In the genomic region with DNA sequence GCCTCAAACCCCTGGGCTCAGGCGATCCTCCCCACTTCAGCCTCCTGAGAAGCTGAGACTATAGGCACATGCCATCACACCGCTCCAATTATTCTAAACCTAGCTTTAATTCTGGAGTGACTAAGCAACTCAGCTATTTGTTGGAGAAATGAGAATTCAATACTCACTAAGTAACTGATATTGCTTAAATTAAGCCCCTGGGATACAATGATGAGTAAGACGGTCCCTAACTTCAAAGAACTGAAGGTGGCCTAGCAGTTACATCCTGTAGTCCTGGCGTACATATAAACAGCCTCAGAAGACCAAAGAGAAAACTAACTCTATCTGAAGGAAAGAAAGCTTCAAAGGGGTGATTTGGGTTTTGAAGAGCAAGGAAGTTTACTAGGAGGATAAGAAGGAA, we compare ENCODE assay signal across 12 cellular contexts. TPM values are rescaled to one million over a fixed set of nuclear protein-coding genes. Genes with fewer than 3 reads are reported as not detected.
DNase-seq lines count a peak whose midpoint lies in the region; ATAC-seq and TF ChIP-seq lines count a peak whose summit lies in the region.
"Had no signal": no experiment of that assay in that cellular context is flagged by ENCODE, and none has a peak within 500 bp of the region (broad histone marks: within the 10 kb centered on the region; RNA-seq: fewer than 3 reads in every experiment).

No MANE protein-coding gene starts in this region.

- peak overlapping the region; percentile 85 to 88 for H3K27ac Mint-ChIP-seq in activated naive CD4-positive, alpha-beta T cell treated with anti-CD3 and anti-CD28 coated beads, Interleukin-2, amount 50 U/mL, for 72 hours

- POLR2A ChIA-PET in HEK293 (lab: Yijun Ruan, JAX): no interaction called here

- H3K27me3 ChIP-seq in mucosa of rectum (ENCODE audit: control insufficient read depth in 2 of 2, insufficient read depth in 2 of 2, low read length in 2 of 2): no peaks in the 10 kb centered on the region
- H3K27me3 ChIP-seq: upper lobe of left lung had no signal

- intact Hi-C loops in Right ventricle myocardium superior (cut with DNase I): no loop called here

- no peaks in the 10 kb centered on the region for H3K9me3 ChIP-seq in HEK293 (ENCODE audit: control insufficient read depth, insufficient read depth, low read depth, low read length)
- no peaks in the 10 kb centered on the region for H3K9me3 ChIP-seq in mucosa of rectum (ENCODE audit: control insufficient read depth in 2 of 2, low read length in 2 of 2)
- H3K9me3 ChIP-seq: upper lobe of left lung had no signal

- no peaks in the 10 kb centered on the region for H3K9me3 Mint-ChIP-seq in activated naive CD4-positive, alpha-beta T cell treated with anti-CD3 and anti-CD28 coated beads, Interleukin-2, amount 50 U/mL, for 72 hours

- H3K4me3 ChIP-seq in HEK293 (ENCODE audit: low read depth, low read length) (no peak overlapping the region), mucosa of rectum (ENCODE audit: low read length in 2 of 2) (no peak overlapping the region)
- H3K4me3 ChIP-seq: upper lobe of left lung had no signal

- no peak overlapping the region for H3K9ac ChIP-seq in mucosa of rectum (ENCODE audit: low read depth in 1 of 2, low read length in 2 of 2)

- DNase-seq in CD1c-positive myeloid dendritic cell (ENCODE audit: extremely low spot score) (peak; percentile 20), Right ventricle myocardium superior (no peak), NAMALWA (ENCODE audit: low spot score) (no peak), iPS-NIHi11 (ENCODE audit: low spot score) (no peak)
- no peak for DNase-seq in activated naive CD4-positive, alpha-beta T cell treated with anti-CD3 and anti-CD28 coated beads, Interleukin-2, amount 50 U/mL, for 72 hours (ENCODE audit: low spot score in 2 of 2)
- DNase-seq: head of caudate nucleus, retina, T1000, upper lobe of left lung had no signal

- peaks cover 7 to 44% of the 10 kb centered on the region in 2 donors for H3K36me3 Mint-ChIP-seq in activated naive CD4-positive, alpha-beta T cell treated with anti-CD3 and anti-CD28 coated beads, Interleukin-2, amount 50 U/mL, for 72 hours

- H3K36me3 ChIP-seq in HEK293 (ENCODE audit: control insufficient read depth in 2 of 2, insufficient read depth in 1 of 2, low read length in 2 of 2) (no peaks in the 10 kb centered on the region; a peak in 1 of 3 replicates), mucosa of rectum (ENCODE audit: control insufficient read depth in 2 of 2, insufficient read depth in 2 of 2, low read length in 2 of 2) (no peaks in the 10 kb centered on the region)
- H3K36me3 ChIP-seq: upper lobe of left lung had no signal

- no peak for TF ChIP-seq CTCF in HEK293 (tag by site-specific recombination; IDR thresholded peaks at IDR 0.05)

- no peak overlapping the region for H3K27ac ChIP-seq in HEK293 (ENCODE audit: extremely low read depth, low read depth, low read length)
- H3K27ac ChIP-seq in mucosa of rectum (ENCODE audit: low read depth in 2 of 2, low read length in 2 of 2): peak overlapping the region; percentile 8 to 16

- peak; percentile 46 to 78 for ATAC-seq in activated naive CD4-positive, alpha-beta T cell treated with anti-CD3 and anti-CD28 coated beads, Interleukin-2, amount 50 U/mL, for 72 hours
- no peak for ATAC-seq in Right ventricle myocardium superior (ENCODE audit: poor library complexity)
- ATAC-seq in GM18873 (IDR thresholded peaks at IDR 0.05; ENCODE audit: low FRiP score, unreplicated experiment): no peak

- CTCF ChIA-PET in HEK293 (lab: Yijun Ruan, JAX): interaction anchor here (0.7 kb wide), 1 partner anchor 23 kb away, joined by 3 read pairs; no protein-coding TSS in a partner anchor

- H3K4me1 ChIP-seq in HEK293 (ENCODE audit: control insufficient read depth, insufficient read depth, low read length) (peaks cover 21% of the 10 kb centered on the region), mucosa of rectum (ENCODE audit: control insufficient read depth in 2 of 2, insufficient read depth in 2 of 2, low read length in 2 of 2) (peaks cover 2 to 5% of the 10 kb centered on the region in 2 donors)

TF ChIP-seq in HEK293, 187 proteins besides CTCF, POLR2A, EP300 and RAD21:
- TF ChIP-seq INSM2 (tag by site-specific recombination; IDR thresholded peaks at IDR 0.05) (peak; percentile 63; the same call in 1 of the 2 replicates), SP7 (tag by site-specific recombination; IDR thresholded peaks at IDR 0.05) (no peak)

RNA-seq across cellular contexts. Expression of gene XPO6, which starts 25.0 kb away (rescaled TPM):
- total RNA-seq in activated naive CD4-positive, alpha-beta T cell treated with anti-CD3 and anti-CD28 coated beads, Interleukin-2, amount 50 U/mL, for 72 hours: 100 to 1,000 TPM; 204 to 278 TPM
- 25.2 TPM for total RNA-seq in Right ventricle myocardium superior

Comparison
In these comparisons a context has a peak if more than half of its experiments do, and no peak if none do; other contexts are left out.
1. ATAC-seq: peak in activated naive CD4-positive, alpha-beta T cell treated with anti-CD3 and anti-CD28 coated beads, Interleukin-2, amount 50 U/mL, for 72 hours (2 of 2); none in Right ventricle myocardium superior (single experiment) and GM18873 (single experiment).